24 cellular contexts compared by ENCODE assay signal in the genomic region with DNA sequence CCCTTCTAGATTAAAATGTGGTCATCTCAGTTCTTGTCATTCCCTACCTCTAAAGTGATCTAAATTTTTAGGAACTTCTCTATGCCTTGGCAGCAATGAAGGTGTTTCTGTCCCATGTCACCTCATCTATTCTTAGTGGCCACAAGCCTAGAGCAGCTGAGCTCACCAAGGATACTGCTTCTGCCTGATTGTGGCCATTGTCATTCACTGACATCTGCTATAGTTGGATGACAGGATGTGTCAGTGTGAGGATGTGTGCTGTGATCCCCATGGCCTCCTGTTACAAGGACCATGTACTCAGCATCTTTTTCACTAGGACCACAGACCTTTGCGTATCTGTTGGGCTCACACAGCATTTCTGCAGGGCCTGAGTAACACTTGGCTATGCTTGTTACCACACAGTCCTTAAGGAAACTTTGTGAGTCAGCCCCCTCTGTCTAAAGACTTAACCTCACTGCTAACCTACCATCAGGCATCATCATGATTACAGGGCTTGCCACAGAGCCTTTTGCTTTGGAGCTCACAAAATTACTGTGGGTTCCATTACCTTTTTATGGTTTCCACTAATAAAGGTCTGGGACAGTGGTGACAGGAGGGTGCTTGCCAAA.
DNase-seq lines count a peak whose midpoint lies in the region; ATAC-seq and TF ChIP-seq lines count a peak whose summit lies in the region.
"Had no signal": no experiment of that assay in that cellular context is flagged by ENCODE, and none has a peak within 500 bp of the region (broad histone marks: within the 10 kb centered on the region; RNA-seq: fewer than 3 reads in every experiment).

No MANE protein-coding gene starts in this region.

- H3K4me3 ChIP-seq in breast epithelium (no peak overlapping the region), fibroblast of lung (replicated peaks in 1 of 4; ENCODE audit: control extremely low read depth in 1 of 4, insufficient read depth in 1 of 4, low read depth in 3 of 4, low read length in 4 of 4) (no peak overlapping the region)
- H3K4me3 ChIP-seq: stomach had no signal

- H3K9me3 Mint-ChIP-seq in MCF 10A (ENCODE audit: unreplicated experiment), result peaks cover 6% of the 10 kb centered on the region

- H3K27ac Mint-ChIP-seq in MCF 10A (ENCODE audit: low read depth, unreplicated experiment), result no peak overlapping the region
- H3K27ac Mint-ChIP-seq in T-helper 17 cell, result no peak overlapping the region
- H3K27ac Mint-ChIP-seq: activated T-cell treated with anti-CD3 and anti-CD28 coated beads, Interleukin-2, amount 50 U/mL, for 24 hours; H9; naive thymus-derived CD4-positive, alpha-beta T cell had no signal

- H3K4me1 Mint-ChIP-seq in MCF 10A (ENCODE audit: insufficient read depth, unreplicated experiment) (no peaks in the 10 kb centered on the region), T-helper 17 cell (no peaks in the 10 kb centered on the region)
- H3K4me1 Mint-ChIP-seq: H9; naive thymus-derived CD4-positive, alpha-beta T cell had no signal

- POLR2A ChIA-PET in MCF 10A (lab: Yijun Ruan, JAX), result interaction anchor here (0.6 kb wide), 1 partner anchor 255 kb away, joined by 3 read pairs; no protein-coding TSS in a partner anchor

- H3K9me3 ChIP-seq in breast epithelium (peaks cover 5 to 7% of the 10 kb centered on the region in 2 donors), fibroblast of lung (ENCODE audit: control insufficient read depth, insufficient read depth, low read depth, low read length) (no peaks in the 10 kb centered on the region), T-helper 17 cell (ENCODE audit: control insufficient read depth, low read length, poor library complexity, severe bottlenecking) (no peaks in the 10 kb centered on the region)
- H3K9me3 ChIP-seq: BE2C, Caco-2 had no signal

- H3K36me3 ChIP-seq in breast epithelium (no peaks in the 10 kb centered on the region), fibroblast of lung (ENCODE audit: control insufficient read depth, insufficient read depth, low read length) (no peaks in the 10 kb centered on the region)
- H3K36me3 ChIP-seq: BE2C, stomach had no signal

- no peaks in the 10 kb centered on the region for H3K79me2 ChIP-seq in fibroblast of lung (ENCODE audit: control insufficient read depth, insufficient read depth, low read length)

- TF ChIP-seq CTCF in MCF 10A (IDR thresholded peaks at IDR 0.05; ENCODE audit: unreplicated experiment) (no peak), breast epithelium (IDR thresholded peaks at IDR 0.05) (no peak), fibroblast of lung (conservative IDR thresholded peaks at IDR 0.05 in 1 of 2, IDR thresholded peaks at IDR 0.05 in 1 of 2; ENCODE audit: low read depth in 1 of 2, low read length in 2 of 2) (no peak)

- no peak overlapping the region for H3K9ac ChIP-seq in fibroblast of lung (ENCODE audit: insufficient read depth, low read length)

- TF ChIP-seq POLR2A in breast epithelium (IDR thresholded peaks at IDR 0.05) (no peak), GM18505 (IDR thresholded peaks at IDR 0.05; ENCODE audit: borderline replicate concordance, extremely low read depth, insufficient read depth, insufficient read length) (no peak)

- H3K27me3 ChIP-seq in breast epithelium, result no peaks in the 10 kb centered on the region
- no peaks in the 10 kb centered on the region for H3K27me3 ChIP-seq in fibroblast of lung (ENCODE audit: control insufficient read depth, insufficient read depth, low read length)
- H3K27me3 ChIP-seq: BE2C, stomach had no signal

- H3K4me2 ChIP-seq in fibroblast of lung (ENCODE audit: extremely low read depth, insufficient read depth, low read length), result no peak overlapping the region

- H3K27me3 Mint-ChIP-seq in MCF 10A (ENCODE audit: insufficient read depth, unreplicated experiment) (no peaks in the 10 kb centered on the region), T-helper 17 cell (no peaks in the 10 kb centered on the region)
- H3K27me3 Mint-ChIP-seq: activated T-cell treated with anti-CD3 and anti-CD28 coated beads, Interleukin-2, amount 50 U/mL, for 24 hours; naive thymus-derived CD4-positive, alpha-beta T cell had no signal

- DNase-seq in MCF 10A (ENCODE audit: unreplicated experiment) (peak; percentile 9), breast epithelium (ENCODE audit: low spot score in 2 of 2) (no peak), NCI-H2227 treated with DMSO at 0.1 percent for 48 hours (lab: John Stamatoyannopoulos, UW) (peak; percentile 30), fibroblast of lung (ENCODE audit: low read depth in 2 of 2) (peak; percentile 27 to 68), renal cortical epithelial cell (ENCODE audit: low read depth) (peak; percentile 4), T-helper 17 cell (no peak)
- DNase-seq: activated CD4-positive, alpha-beta T cell treated with anti-CD3 and anti-CD28 coated beads for 1 hour; activated CD8-positive, alpha-beta memory T cell treated with anti-CD3 and anti-CD28 coated beads for 24 hours; activated naive CD4-positive, alpha-beta T cell treated with Interleukin-2 at 50 U/mL for 16 hours; activated T-cell treated with anti-CD3 and anti-CD28 coated beads, Interleukin-2, amount 50 U/mL, for 24 hours; BE2C; Caco-2; cerebellar nuclear complex; effector CD8-positive, alpha-beta T cell; glutamatergic neuron; H9; KBM-7; MV-4-11; naive thymus-derived CD4-positive, alpha-beta T cell; NCI-H748 treated with DMSO at 0.1 percent for 48 hours; stomach had no signal

- H4K20me1 ChIP-seq in fibroblast of lung (ENCODE audit: control insufficient read depth, extremely low read depth, insufficient read depth, low read length), result no peaks in the 10 kb centered on the region

- CTCF ChIA-PET in MCF 10A (lab: Yijun Ruan, JAX), result interaction anchor here (0.6 kb wide), 1 partner anchor 565 kb away, joined by 3 read pairs; no protein-coding TSS in a partner anchor

- H3K4me3 Mint-ChIP-seq in MCF 10A (ENCODE audit: unreplicated experiment), result no peak overlapping the region
- H3K4me3 Mint-ChIP-seq in T-helper 17 cell, result no peak overlapping the region
- H3K4me3 Mint-ChIP-seq: activated T-cell treated with anti-CD3 and anti-CD28 coated beads, Interleukin-2, amount 50 U/mL, for 24 hours; H9; naive thymus-derived CD4-positive, alpha-beta T cell had no signal

- intact Hi-C loops in MCF 10A (cut with micrococcal nuclease) (no loop called here), breast epithelium (cut with DNase I; ENCODE audit: low total_unique reads) (no loop called here)

- no peak overlapping the region for H3K27ac ChIP-seq in breast epithelium
- no peak overlapping the region for H3K27ac ChIP-seq in fibroblast of lung (ENCODE audit: insufficient read depth, low read length)
- H3K27ac ChIP-seq: 22Rv1, stomach had no signal

- no TSS peak for BruUV-seq in MCF 10A (replicated peaks; lab: Mats Ljungman, UMichigan)

- H3K36me3 Mint-ChIP-seq in MCF 10A (ENCODE audit: insufficient read depth, unreplicated experiment), result no peaks in the 10 kb centered on the region
- H3K36me3 Mint-ChIP-seq in T-helper 17 cell (ENCODE audit: low read depth), result no peaks in the 10 kb centered on the region

- ATAC-seq in GM18511 (IDR thresholded peaks at IDR 0.05; ENCODE audit: unreplicated experiment) (no peak), GM18505 (IDR thresholded peaks at IDR 0.05; ENCODE audit: unreplicated experiment) (no peak), T-helper 17 cell (no peak)
- ATAC-seq: naive thymus-derived CD4-positive, alpha-beta T cell had no signal

- no peak overlapping the region for H2AFZ ChIP-seq in fibroblast of lung (ENCODE audit: low read length)

- H3K4me1 ChIP-seq in breast epithelium, result no peaks in the 10 kb centered on the region
- no peaks in the 10 kb centered on the region for H3K4me1 ChIP-seq in fibroblast of lung (ENCODE audit: control insufficient read depth, extremely low read depth, insufficient read depth, low read length)
- H3K4me1 ChIP-seq: BE2C, Caco-2, stomach had no signal

Comparison
In these comparisons a context has a peak if more than half of its experiments do, and no peak if none do; other contexts are left out.
1. DNase-seq: peak in MCF 10A (single experiment), NCI-H2227 treated with DMSO at 0.1 percent for 48 hours (single experiment), fibroblast of lung (2 of 2) and renal cortical epithelial cell (single experiment); none in breast epithelium (0 of 2) and T-helper 17 cell (0 of 3).